ENCODE assay signal across 19 cellular contexts in genomic region chr11:2949920-2950319, GRCh38. TPM values are rescaled to one million over a fixed set of nuclear protein-coding genes. Genes with fewer than 3 reads are reported as not detected.
"Had no signal": no experiment of that assay in that cellular context is flagged by ENCODE, and none has a peak within 500 bp of the region (broad histone marks: within the 10 kb centered on the region; RNA-seq: fewer than 3 reads in every experiment).

No MANE protein-coding gene starts in this region.

- H3K4me3 ChIP-seq: gastroesophageal sphincter, heart left ventricle, left ventricle myocardium inferior, pancreas, smooth muscle cell, tibial artery had no signal

- H3K9me3 Mint-ChIP-seq: activated naive CD4-positive, alpha-beta T cell treated with anti-CD3 and anti-CD28 coated beads, Interleukin-2, amount 10 ng/mL, durations not matched to agents 7 days and 5 days; stimulated activated naive B cell treated with anti-CD40 and anti-IgM and Interleukin-4, amounts not matched to agents 10 μg/mL and 1 μg/mL and 100 μg/mL, for 72 hours; T-helper 1 cell treated with Interleukin-12 subunit alpha and Interleukin-12 subunit beta and Interleukin-4 antibody, amounts not matched to agents 30 μg/mL and 1 μg/mL, for 36 hours had no signal

- ATAC-seq: esophagus mucosa; gastroesophageal sphincter; heart left ventricle; pancreas; sciatic nerve; stimulated activated naive B cell treated with anti-CD40 and anti-IgM and Interleukin-4, amounts not matched to agents 10 μg/mL and 1 μg/mL and 100 μg/mL, for 72 hours had no signal

- H3K27ac ChIP-seq: gastroesophageal sphincter, heart left ventricle, left ventricle myocardium inferior, pancreas, tibial artery, WERI-Rb-1 had no signal

- H3K4me3 Mint-ChIP-seq: activated naive CD4-positive, alpha-beta T cell treated with anti-CD3 and anti-CD28 coated beads, Interleukin-2, amount 10 ng/mL, durations not matched to agents 7 days and 5 days; stimulated activated naive B cell treated with anti-CD40 and anti-IgM and Interleukin-4, amounts not matched to agents 10 μg/mL and 1 μg/mL and 100 μg/mL, for 72 hours; T-helper 1 cell treated with Interleukin-12 subunit alpha and Interleukin-12 subunit beta and Interleukin-4 antibody, amounts not matched to agents 30 μg/mL and 1 μg/mL, for 36 hours had no signal

- H3K9me3 ChIP-seq: gastroesophageal sphincter, heart left ventricle, left ventricle myocardium inferior, pancreas, tibial artery had no signal

- H3K27me3 Mint-ChIP-seq: activated naive CD4-positive, alpha-beta T cell treated with anti-CD3 and anti-CD28 coated beads, Interleukin-2, amount 10 ng/mL, durations not matched to agents 7 days and 5 days; stimulated activated naive B cell treated with anti-CD40 and anti-IgM and Interleukin-4, amounts not matched to agents 10 μg/mL and 1 μg/mL and 100 μg/mL, for 72 hours had no signal

- H3K27me3 ChIP-seq: gastroesophageal sphincter, heart left ventricle, pancreas, tibial artery had no signal

- DNase-seq: activated CD4-positive, alpha-beta T cell treated with anti-CD3 and anti-CD28 coated beads, Interleukin-2, amount 50 U/mL, for 48 hours; activated CD8-positive, alpha-beta memory T cell treated with anti-CD3 and anti-CD28 coated beads, Interleukin-2, amount 50 U/mL, for 4 hours; activated naive CD4-positive, alpha-beta T cell treated with anti-CD3 and anti-CD28 coated beads, Interleukin-2, amount 10 ng/mL, durations not matched to agents 7 days and 5 days; effector CD4-positive, alpha-beta T cell; heart left ventricle; left ventricle myocardium inferior; mammary epithelial cell; pancreas; stimulated activated CD4-positive, alpha-beta T cell treated with anti-CD3 and anti-CD28 coated beads, Interleukin-4, amount 100 ng/mL, for 24 hours; stimulated activated naive B cell treated with anti-CD40 and anti-IgM and Interleukin-4, amounts not matched to agents 10 μg/mL and 1 μg/mL and 100 μg/mL, for 72 hours; substantia nigra; tibial artery; WERI-Rb-1 had no signal

RNA-seq across cellular contexts. Expression of gene PHLDA2, which starts 20.7 kb away (rescaled TPM):
- total RNA-seq: cerebellum, left ventricle myocardium inferior had no signal
